ENCODE assay signal across 8 cellular contexts in the genomic region with DNA sequence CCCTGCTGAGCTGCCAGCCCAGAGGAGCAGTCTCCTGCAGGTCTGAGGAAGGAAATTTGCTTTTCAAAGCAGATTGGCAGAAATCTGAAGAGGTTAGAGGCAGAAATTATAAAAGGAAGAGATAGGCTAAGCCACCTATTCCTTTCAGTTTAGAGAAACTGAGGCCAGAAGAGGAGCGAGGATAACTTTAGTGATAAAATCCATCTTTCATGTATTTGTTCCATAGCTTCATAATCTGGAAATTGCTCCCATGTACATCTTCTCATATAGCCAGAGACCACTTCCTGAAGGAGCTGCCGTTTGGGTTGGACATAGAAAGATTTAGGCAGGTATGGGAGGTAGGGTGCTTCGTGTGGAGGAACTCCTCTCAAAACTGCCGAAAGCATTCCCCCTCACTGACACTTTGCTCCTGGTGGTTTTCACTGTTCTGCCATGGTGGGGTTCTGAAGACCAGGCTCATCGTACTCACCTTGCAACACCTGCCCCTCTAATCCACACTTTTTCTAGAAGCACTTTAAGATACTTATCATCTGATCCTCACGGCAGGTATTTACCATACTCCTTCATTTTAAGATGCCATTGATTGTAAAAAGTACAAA. TPM values are rescaled to one million over a fixed set of nuclear protein-coding genes. Genes with fewer than 3 reads are reported as not detected.
DNase-seq lines count a peak whose midpoint lies in the region; ATAC-seq and TF ChIP-seq lines count a peak whose summit lies in the region.

No MANE protein-coding gene starts in this region.

- no TSS peak for BruUV-seq in HCT116 (replicated peaks; lab: Mats Ljungman, UMichigan)

- H3K9me3 ChIP-seq in HCT116 (ENCODE audit: control insufficient read depth in 1 of 2, insufficient read depth in 1 of 2, low read depth in 1 of 2, low read length in 2 of 2) (no peaks in the 10 kb centered on the region), SU-DHL-6 (ENCODE audit: insufficient read depth, low read length) (no peaks in the 10 kb centered on the region)

- H3K4me1 ChIP-seq in HCT116 (ENCODE audit: control insufficient read depth in 1 of 2, insufficient read depth in 2 of 2, low read length in 2 of 2), result peaks cover 20 to 29% of the 10 kb centered on the region in 2 experiments

- no peak for TF ChIP-seq RAD21 in HCT116 (IDR thresholded peaks at IDR 0.05; ENCODE audit: low read depth)

- no peak for ATAC-seq in HCT116
- no peak for ATAC-seq in left lobe of liver

- TF ChIP-seq POLR2A in HCT116 (IDR thresholded peaks at IDR 0.05; ENCODE audit: borderline replicate concordance, extremely low read depth, insufficient read depth, insufficient read length), result peak; percentile 28

- CTCF ChIA-PET in HCT116 (lab: Charles Lee), result interaction anchor here (1.0 to 1.1 kb wide), 3 partner anchors 30 to 173 kb away, joined by 3 to 7 read pairs (median 4); partner anchors contain the start of gene XXYLT1

- H3K27ac ChIP-seq in HCT116 (ENCODE audit: low read depth, low read length), result no peak overlapping the region
- peak overlapping the region; percentile 36 for H3K27ac ChIP-seq in SU-DHL-6 (ENCODE audit: low read depth, low read length)
- H3K27ac ChIP-seq in skin epidermis, result peak overlapping the region in 19 of 21 experiments; percentile 40 to 100 (median 73)

- H3K79me2 ChIP-seq in HCT116 (ENCODE audit: insufficient read depth, low read length) (peaks cover 40% of the 10 kb centered on the region), SU-DHL-6 (ENCODE audit: insufficient read depth, low read length) (peaks cover 43% of the 10 kb centered on the region)

- POLR2A ChIA-PET in HCT116 (lab: Charles Lee), result interaction anchor here (0.9 to 1.3 kb wide), 6 partner anchors 8 to 173 kb away, joined by 3 to 4 read pairs (median 4); partner anchors contain the start of gene XXYLT1

- H3K4me3 ChIP-seq in HCT116 (replicated peaks in 1 of 2; ENCODE audit: low read depth in 1 of 2, low read length in 2 of 2), result peak overlapping the region; percentile 33 to 56
- H3K4me3 ChIP-seq in SU-DHL-6 (ENCODE audit: insufficient read depth, low read length, poor library complexity, severe bottlenecking), result peak overlapping the region; percentile 58
- H3K4me3 ChIP-seq in fibroblast of the aortic adventitia (ENCODE audit: low read depth, low read length), result peak overlapping the region; percentile 55
- H3K4me3 ChIP-seq in skin epidermis, result peak overlapping the region in 4 of 7 experiments; percentile 11 to 88 (median 16)

- peak overlapping the region; percentile 77 for H2AFZ ChIP-seq in HCT116 (ENCODE audit: low read depth, low read length, poor library complexity, severe bottlenecking)
- H2AFZ ChIP-seq in SU-DHL-6 (ENCODE audit: low read depth, low read length, severe bottlenecking), result peak overlapping the region; percentile 92

- DNase-seq in HCT116 (ENCODE audit: low read depth, low spot score) (no peak), fibroblast of the aortic adventitia (ENCODE audit: low read depth) (no peak), left lobe of liver (ENCODE audit: low spot score) (no peak), NCI-H1417 treated with DMSO at 0.1 percent for 48 hours (lab: John Stamatoyannopoulos, UW) (no peak), LoVo (ENCODE audit: low spot score) (no peak)
- no peak for DNase-seq in activated effector memory CD4-positive, alpha-beta T cell treated with Interleukin-2 at 50 U/mL for 16 hours

- RAD21 ChIA-PET in HCT116 (lab: Charles Lee; ENCODE audit: low non-redundant PET in 1 of 2, low total read pairs in 2 of 2, uncharacterized antibody in 2 of 2, unreplicated experiment in 2 of 2), result no interaction called here

- H3K9ac ChIP-seq in HCT116 (ENCODE audit: low read length), result peak overlapping the region; percentile 58
- H3K9ac ChIP-seq in SU-DHL-6 (ENCODE audit: low read length), result peak overlapping the region; percentile 59

- no peaks in the 10 kb centered on the region for H3K27me3 ChIP-seq in HCT116 (ENCODE audit: insufficient read depth, low read length)
- H3K27me3 ChIP-seq in SU-DHL-6 (ENCODE audit: low read length), result no peaks in the 10 kb centered on the region

- H3K9me2 ChIP-seq in HCT116 (ENCODE audit: insufficient read depth), result no peaks in the 10 kb centered on the region
- no peaks in the 10 kb centered on the region for H3K9me2 ChIP-seq in SU-DHL-6 (replicated peaks; ENCODE audit: insufficient read depth, low read length)

- H4K20me1 ChIP-seq in HCT116 (ENCODE audit: insufficient read depth) (no peaks in the 10 kb centered on the region), SU-DHL-6 (ENCODE audit: low read depth, low read length) (peaks cover 3% of the 10 kb centered on the region; the same call in 1 of the 2 replicates)

- H3K36me3 ChIP-seq in HCT116 (ENCODE audit: control insufficient read depth in 1 of 2, insufficient read depth in 2 of 2, low read length in 2 of 2) (no peaks in the 10 kb centered on the region), SU-DHL-6 (ENCODE audit: low read length) (no peaks in the 10 kb centered on the region)

- intact Hi-C loops in HCT116 (cut with micrococcal nuclease), result loop anchor here (5.0 kb wide), 1 partner anchor 171 kb away; the partner anchor contains the start of gene XXYLT1

- H3K4me2 ChIP-seq in HCT116 (ENCODE audit: low read length), result peak overlapping the region; percentile 85
- peak overlapping the region; percentile 89 for H3K4me2 ChIP-seq in SU-DHL-6 (ENCODE audit: low read depth, low read length, poor library complexity, severe bottlenecking)

- peaks cover 12% of the 10 kb centered on the region for H3F3A ChIP-seq in SU-DHL-6 (ENCODE audit: insufficient read depth)

- TF ChIP-seq CTCF in HCT116 (IDR thresholded peaks at IDR 0.05 in 2 of 3, conservative IDR thresholded peaks at IDR 0.05 in 1 of 3; ENCODE audit: borderline replicate concordance in 1 of 3, insufficient read depth in 1 of 3, low read depth in 2 of 3, low read length in 2 of 3) (no peak), SU-DHL-6 (IDR thresholded peaks at IDR 0.05; ENCODE audit: insufficient read depth, low read length, poor library complexity, severe bottlenecking) (no peak), fibroblast of the aortic adventitia (IDR thresholded peaks at IDR 0.05; ENCODE audit: insufficient read depth, low read length) (no peak)

TF ChIP-seq in HCT116, 20 proteins besides CTCF, POLR2A, EP300 and RAD21:
- TF ChIP-seq ATF3 (IDR thresholded peaks at IDR 0.05), result no peak
- no peak; the same call in 1 of the 2 replicates for TF ChIP-seq SP1 (IDR thresholded peaks at IDR 0.05; ENCODE audit: low read depth)
- TF ChIP-seq ZNF274 (IDR thresholded peaks at IDR 0.05; ENCODE audit: low read depth, low read length), result no peak
- no peak for TF ChIP-seq EZH2 (IDR thresholded peaks at IDR 0.05)
- peak; percentile 26; the same call in 1 of the 2 replicates for TF ChIP-seq POLR2AphosphoS5 (IDR thresholded peaks at IDR 0.05; ENCODE audit: low read depth, low read length)

RNA-seq across cellular contexts. Expression of gene ACAP2, which starts 0.7 kb away (rescaled TPM):
- total RNA-seq in HCT116 (2021; ENCODE audit: unreplicated experiment), result 43.0 TPM
- 10.8 and 11.2 TPM in 2 replicates for polyA plus RNA-seq in HCT116 (2012)
- 92.3 and 113 TPM in 2 replicates for total RNA-seq in fibroblast of the aortic adventitia (ENCODE audit: low replicate concordance)
- total RNA-seq in left lobe of liver, result 13.2 TPM
